Comparison of ENCODE assay signal across 16 cellular contexts in the genomic region with DNA sequence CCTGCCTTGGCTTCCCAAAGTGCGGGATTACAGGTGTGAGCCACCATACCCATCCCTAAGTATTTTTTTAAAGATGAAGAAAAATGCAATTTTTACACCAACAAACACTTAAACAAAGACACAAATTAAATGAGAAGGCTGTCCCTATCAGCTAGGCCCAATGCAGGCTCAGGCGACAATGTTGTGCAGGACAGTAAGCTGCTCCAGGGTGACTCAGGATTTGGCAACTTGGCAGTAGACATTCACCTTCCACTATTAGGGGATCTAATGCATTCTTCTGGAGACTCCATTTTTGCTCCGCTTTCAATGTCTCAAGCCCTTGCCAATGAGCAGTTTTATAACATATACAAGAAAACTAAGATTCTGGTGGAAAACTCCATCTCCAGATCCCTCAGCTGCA.
"Had no signal": no experiment of that assay in that cellular context is flagged by ENCODE, and none has a peak within 500 bp of the region (broad histone marks: within the 10 kb centered on the region; RNA-seq: fewer than 3 reads in every experiment).

No MANE protein-coding gene starts in this region.

- H3K9me3 Mint-ChIP-seq: activated CD8-positive, alpha-beta T cell treated with anti-CD3 and anti-CD28 coated beads for 36 hours; activated naive CD8-positive, alpha-beta T cell treated with anti-CD3 and anti-CD28 coated beads, Interleukin-2, amount 10 ng/mL, durations not matched to agents 7 days and 5 days; activated T-cell treated with anti-CD3 and anti-CD28 coated beads, Interleukin-2, amount 50 U/mL, for 72 hours; effector memory CD8-positive, alpha-beta T cell; nephron progenitor cell had no signal

- H3K4me3 Mint-ChIP-seq: activated CD8-positive, alpha-beta T cell treated with anti-CD3 and anti-CD28 coated beads for 36 hours; activated naive CD8-positive, alpha-beta T cell treated with anti-CD3 and anti-CD28 coated beads, Interleukin-2, amount 10 ng/mL, durations not matched to agents 7 days and 5 days; activated T-cell treated with anti-CD3 and anti-CD28 coated beads, Interleukin-2, amount 50 U/mL, for 72 hours; effector memory CD8-positive, alpha-beta T cell; nephron progenitor cell had no signal

- ATAC-seq: activated CD8-positive, alpha-beta T cell treated with anti-CD3 and anti-CD28 coated beads for 36 hours; activated T-cell treated with anti-CD3 and anti-CD28 coated beads, Interleukin-2, amount 50 U/mL, for 72 hours; effector memory CD8-positive, alpha-beta T cell had no signal

- H3K4me3 ChIP-seq: cardiac muscle cell had no signal

- H3K27me3 ChIP-seq: cardiac muscle cell had no signal

- H3K27me3 Mint-ChIP-seq: activated CD8-positive, alpha-beta T cell treated with anti-CD3 and anti-CD28 coated beads for 36 hours; activated naive CD8-positive, alpha-beta T cell treated with anti-CD3 and anti-CD28 coated beads, Interleukin-2, amount 10 ng/mL, durations not matched to agents 7 days and 5 days; effector memory CD8-positive, alpha-beta T cell had no signal

- DNase-seq: activated CD8-positive, alpha-beta memory T cell treated with anti-CD3 and anti-CD28 coated beads, Interleukin-2, amount 50 U/mL, for 4 hours; activated CD8-positive, alpha-beta T cell treated with anti-CD3 and anti-CD28 coated beads for 36 hours; activated gamma-delta T cell treated with Interleukin-2 at 50 U/mL for 16 hours; activated naive CD8-positive, alpha-beta T cell treated with anti-CD3 and anti-CD28 coated beads, Interleukin-2, amount 10 ng/mL, durations not matched to agents 7 days and 5 days; activated T-cell treated with anti-CD3 and anti-CD28 coated beads, Interleukin-2, amount 50 U/mL, for 72 hours; cortex of kidney; effector memory CD8-positive, alpha-beta T cell; erythroblast; mesenchymal stem cell; nephron progenitor cell; stimulated activated CD4-positive, alpha-beta T cell treated with anti-CD3 and anti-CD28 coated beads, Interleukin-12 subunit alpha, Interleukin-12 subunit beta, amount 100 ng/mL, for 4 hours; stimulated activated naive CD4-positive, alpha-beta T cell; SW 1271; trophoblast cell had no signal

- H3K27ac Mint-ChIP-seq: activated CD8-positive, alpha-beta T cell treated with anti-CD3 and anti-CD28 coated beads for 36 hours; activated T-cell treated with anti-CD3 and anti-CD28 coated beads, Interleukin-2, amount 50 U/mL, for 72 hours; nephron progenitor cell had no signal

- H3K27ac ChIP-seq: cardiac muscle cell, VCaP had no signal
